9 cellular contexts compared by ENCODE assay signal in genomic region chr10:106795619-106796018, GRCh38.
DNase-seq lines count a peak whose midpoint lies in the region; ATAC-seq, FAIRE-seq and TF ChIP-seq lines count a peak whose summit lies in the region.
"Had no signal": no experiment of that assay in that cellular context is flagged by ENCODE, and none has a peak within 500 bp of the region (broad histone marks: within the 10 kb centered on the region; RNA-seq: fewer than 3 reads in every experiment).

No MANE protein-coding gene starts in this region.

- no TSS peak for BruUV-seq in A673 (replicated peaks; lab: Mats Ljungman, UMichigan)

- H3K27ac ChIP-seq in A673 (ENCODE audit: low read depth, low read length, poor library complexity, severe bottlenecking) (no peak overlapping the region), RWPE1 (no peak overlapping the region)

- DNase-seq in A673 (ENCODE audit: low spot score) (peak; percentile 65), GM19239 (ENCODE audit: insufficient read length, low spot score) (peak; percentile 38), RWPE1 (ENCODE audit: low spot score) (peak; percentile 26), iPS-NIHi7 (ENCODE audit: extremely low spot score) (peak; percentile 65), NCI-H345 treated with DMSO at 0.1 percent for 48 hours (lab: John Stamatoyannopoulos, UW; ENCODE audit: unreplicated experiment) (no peak), T-helper 9 cell (no peak)
- DNase-seq in activated CD4-positive, CD25-positive, alpha-beta regulatory T cell treated with anti-CD3 and anti-CD28 coated beads, Interleukin-2, amount 50 U/mL, for 72 hours = no peak

- intact Hi-C loops in A673 (cut with micrococcal nuclease; ENCODE audit: unreplicated experiment) = loop anchor here (2.0 to 10.0 kb wide), 3 partner anchors 215 to 469 kb away; no protein-coding TSS in a partner anchor

- H3K4me1 ChIP-seq in A673 (ENCODE audit: insufficient read depth, low read length, poor library complexity, severe bottlenecking) = no peaks in the 10 kb centered on the region

- no peaks in the 10 kb centered on the region for H3K27me3 ChIP-seq in A673 (replicated peaks; ENCODE audit: insufficient read depth, low read depth, low read length, poor library complexity)

- POLR2A ChIA-PET in A673 (lab: Charles Lee; ENCODE audit: low non-redundant PET) = no interaction called here
- POLR2A ChIA-PET in RWPE1 (lab: Yijun Ruan, JAX; ENCODE audit: low non-redundant PET) = no interaction called here

- ATAC-seq in HG03108 (IDR thresholded peaks at IDR 0.05; ENCODE audit: unreplicated experiment) = peak; percentile 73

- H3K4me3 ChIP-seq in A673 (ENCODE audit: low read depth, low read length, poor library complexity, severe bottlenecking) = no peak overlapping the region
- H3K4me3 ChIP-seq: lung had no signal

- no peaks in the 10 kb centered on the region for H3K9me3 ChIP-seq in A673 (ENCODE audit: low read depth, low read length, poor library complexity, severe bottlenecking)

- FAIRE-seq in GM19239 (lab: Jason Lieb, UNC) = peak; percentile 94

- H3K36me3 ChIP-seq in A673 (ENCODE audit: insufficient read depth, low read length, poor library complexity, severe bottlenecking) = no peaks in the 10 kb centered on the region

- CTCF ChIA-PET in A673 (lab: Charles Lee) = no interaction called here
- CTCF ChIA-PET in RWPE1 (lab: Yijun Ruan, JAX) = interaction anchor here (0.6 kb wide), 2 partner anchors 1031 to 1746 kb away, joined by 3 read pairs; no protein-coding TSS in a partner anchor

- peak; percentile 78 for TF ChIP-seq CTCF in A673 (conservative IDR thresholded peaks at IDR 0.05; ENCODE audit: low read depth, low read length)
- TF ChIP-seq CTCF in RWPE1 (conservative IDR thresholded peaks at IDR 0.05; ENCODE audit: low read depth) = peak; percentile 29

Comparison
In these comparisons a context has a peak if more than half of its experiments do, and no peak if none do; other contexts are left out.
1. DNase-seq: peak in A673 (single experiment), GM19239 (single experiment), RWPE1 (single experiment) and iPS-NIHi7 (single experiment); none in activated CD4-positive, CD25-positive, alpha-beta regulatory T cell treated with anti-CD3 and anti-CD28 coated beads, Interleukin-2, amount 50 U/mL, for 72 hours (single experiment), NCI-H345 treated with DMSO at 0.1 percent for 48 hours (single experiment) and T-helper 9 cell (single experiment).